ENCODE assay signal across 8 cellular contexts in the genomic region with DNA sequence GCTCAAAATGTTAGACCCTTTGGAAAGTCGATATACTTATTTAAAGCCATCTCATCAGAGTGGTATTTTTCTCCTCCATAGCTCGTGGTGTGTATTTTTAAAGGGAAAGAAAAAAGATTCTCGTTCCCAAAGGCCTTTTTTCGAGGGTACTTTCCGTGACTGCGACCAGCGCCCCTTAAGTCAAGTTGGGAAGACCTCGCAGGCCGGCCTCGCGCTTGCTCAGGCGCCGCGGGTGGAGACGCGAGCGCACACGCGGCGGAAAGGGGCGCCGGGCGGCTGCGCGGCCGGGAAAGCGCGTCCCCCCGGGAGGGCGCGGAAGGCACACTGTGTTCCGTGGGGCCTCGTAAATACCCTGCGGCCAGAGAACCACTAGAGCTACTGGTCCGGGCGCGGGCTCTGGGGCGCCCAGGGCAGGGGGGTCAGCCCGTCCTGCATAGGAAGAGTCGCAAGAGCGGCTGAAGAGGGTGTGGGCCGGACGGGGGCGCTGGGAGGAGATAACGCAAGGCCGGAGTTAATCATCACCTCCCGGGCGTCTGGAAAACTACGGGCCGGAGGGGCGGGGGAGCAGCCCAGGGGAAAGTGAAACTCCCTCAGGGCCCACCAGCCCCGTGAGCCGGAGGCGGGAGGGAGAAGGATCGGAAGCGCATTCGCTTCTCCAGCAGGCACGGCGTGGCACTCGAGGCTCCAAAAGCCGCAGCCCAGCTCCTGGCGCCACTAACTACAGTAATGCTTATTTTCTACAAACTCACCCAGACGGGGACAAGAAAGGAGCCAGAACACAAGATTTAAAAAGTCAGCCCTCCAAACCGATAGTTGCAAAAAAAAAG. TPM values are rescaled to one million over a fixed set of nuclear protein-coding genes. Genes with fewer than 3 reads are reported as not detected.
DNase-seq lines count a peak whose midpoint lies in the region; ATAC-seq lines count a peak whose summit lies in the region.

No MANE protein-coding gene starts in this region.

- peaks cover 32% of the 10 kb centered on the region for H3K4me1 ChIP-seq in Karpas-422 (ENCODE audit: low read length)
- H3K4me1 ChIP-seq in neuronal stem cell (ENCODE audit: control insufficient read depth in 2 of 2, insufficient read depth in 1 of 2, low read depth in 1 of 2, low read length in 2 of 2), result peaks cover 0 to 3% of the 10 kb centered on the region in 2 donors

- H2BK15ac ChIP-seq in neuronal stem cell (ENCODE audit: low read length), result peak overlapping the region; percentile 58

- no peaks in the 10 kb centered on the region for H4K20me1 ChIP-seq in Karpas-422 (ENCODE audit: insufficient read depth, low read depth, low read length)

- H3K27ac ChIP-seq in Karpas-422 (ENCODE audit: low read length), result peak overlapping the region; percentile 58; the same call in 1 of the 2 replicates
- H3K27ac ChIP-seq in neuronal stem cell (replicated peaks; ENCODE audit: low read length), result peak overlapping the region; percentile 96

- H3K4ac ChIP-seq in neuronal stem cell (ENCODE audit: low read length), result peak overlapping the region; percentile 66

- H3K14ac ChIP-seq in neuronal stem cell (ENCODE audit: low read length), result peak overlapping the region; percentile 94

- whole genome bisulfite sequencing in neuronal stem cell (ENCODE audit: extremely low coverage in 2 of 2, insufficient read length in 2 of 2, insufficient replicate concordance in 1 of 2), 2 donors, result no CpG with 5 or more reads among the region's 64 CpGs

- no peaks in the 10 kb centered on the region for H3K9me2 ChIP-seq in Karpas-422 (replicated peaks; ENCODE audit: insufficient read depth, low read length)

- peak; percentile 45 for ATAC-seq in GM21737 (IDR thresholded peaks at IDR 0.05; ENCODE audit: unreplicated experiment)

- no peaks in the 10 kb centered on the region for H3K79me1 ChIP-seq in neuronal stem cell (ENCODE audit: low read depth, low read length)

- H3K27me3 ChIP-seq in Karpas-422 (ENCODE audit: low read length), result no peaks in the 10 kb centered on the region
- H3K27me3 ChIP-seq in neuronal stem cell (ENCODE audit: control insufficient read depth in 3 of 3, insufficient read depth in 3 of 3, low read depth in 1 of 3, low read length in 3 of 3), result no peaks in the 10 kb centered on the region

- H3K9me3 ChIP-seq in Karpas-422 (ENCODE audit: low read length), result no peaks in the 10 kb centered on the region
- no peaks in the 10 kb centered on the region for H3K9me3 ChIP-seq in neuronal stem cell (replicated peaks in 1 of 2; ENCODE audit: control insufficient read depth in 2 of 2, insufficient read depth in 1 of 2, low read depth in 1 of 2, low read length in 2 of 2)

- peak overlapping the region; percentile 88 for H3K4me2 ChIP-seq in Karpas-422 (ENCODE audit: low read depth, low read length, poor library complexity, severe bottlenecking)
- peak overlapping the region; percentile 66 for H3K4me2 ChIP-seq in neuronal stem cell (ENCODE audit: insufficient read depth, low read length, poor library complexity, severe bottlenecking)

- peaks cover 27% of the 10 kb centered on the region for H3K79me2 ChIP-seq in Karpas-422 (ENCODE audit: low read length)

- peak overlapping the region; percentile 10 for H2BK12ac ChIP-seq in neuronal stem cell (ENCODE audit: low read length)

- H3K23ac ChIP-seq in neuronal stem cell (ENCODE audit: low read depth, low read length, poor library complexity), result no peak overlapping the region

- H2AFZ ChIP-seq in Karpas-422 (ENCODE audit: low read length), result peak overlapping the region; percentile 89
- peak overlapping the region; percentile 96 for H2AFZ ChIP-seq in neuronal stem cell (ENCODE audit: low read length)

- peak overlapping the region; percentile 92 for H2BK5ac ChIP-seq in neuronal stem cell (ENCODE audit: low read length)

- H3K9ac ChIP-seq in Karpas-422 (ENCODE audit: low read length) (peak overlapping the region; percentile 76), neuronal stem cell (ENCODE audit: low read depth, low read length, poor library complexity) (peak overlapping the region; percentile 93)

- peak overlapping the region; percentile 83 for H3K4me3 ChIP-seq in Karpas-422 (ENCODE audit: low read length)
- H3K4me3 ChIP-seq in neuronal stem cell (ENCODE audit: low read length in 2 of 2), result peak overlapping the region; percentile 82 to 95

- no peak overlapping the region for H4K91ac ChIP-seq in neuronal stem cell (ENCODE audit: low read depth, low read length, poor library complexity)

- peak overlapping the region; percentile 92 for H4K8ac ChIP-seq in neuronal stem cell (ENCODE audit: low read depth, low read length)

- DNase-seq in Daoy (ENCODE audit: low read depth), result peak; percentile 91
- peak; percentile 82 for DNase-seq in Karpas-422
- DNase-seq in SHP77 treated with DMSO at 0.1 percent for 48 hours (lab: John Stamatoyannopoulos, UW), result peak; percentile 67
- peak; percentile 54 for DNase-seq in activated gamma-delta T cell treated with Interleukin-2 at 50 U/mL for 16 hours
- peak; percentile 79 for DNase-seq in foreskin melanocyte
- peak; percentile 84 for DNase-seq in neuronal stem cell (ENCODE audit: low spot score)
- DNase-seq in stromal cell of bone marrow (ENCODE audit: low read depth), result peak; percentile 77

- H3K18ac ChIP-seq in neuronal stem cell (ENCODE audit: low read length), result peak overlapping the region; percentile 99

- H2BK120ac ChIP-seq in neuronal stem cell (ENCODE audit: low read depth, low read length), result no peak overlapping the region

- no peak overlapping the region for H2AK5ac ChIP-seq in neuronal stem cell (ENCODE audit: low read depth, low read length)

- peaks cover 6% of the 10 kb centered on the region; the same call in 1 of the 2 replicates for H3K36me3 ChIP-seq in Karpas-422 (ENCODE audit: insufficient read depth, low read length)
- peaks cover 0 to 21% of the 10 kb centered on the region in 2 donors for H3K36me3 ChIP-seq in neuronal stem cell (replicated peaks in 1 of 2; ENCODE audit: control insufficient read depth in 2 of 2, insufficient read depth in 2 of 2, low read length in 2 of 2)

RNA-seq across cellular contexts. Expression of a gene that starts 1.2 kb away (rescaled TPM):
- total RNA-seq in Daoy (2014; rRNA removed; shearing (Covaris generic)), result 10.0 and 10.5 TPM in 2 replicates
- total RNA-seq in Karpas-422 (2014; rRNA removed; shearing (Covaris generic); ENCODE audit: low replicate concordance), result 4.5 and 6.0 TPM in 2 replicates
- 27.9 TPM for polyA plus RNA-seq in neuronal stem cell (2013, experiment 1 of 2)
- 28.6 TPM for polyA plus RNA-seq in neuronal stem cell (2013, experiment 2 of 2)

RNA-seq across cellular contexts. Expression of a gene that starts 41.0 kb away (rescaled TPM):
- total RNA-seq in Daoy (2014; rRNA removed; shearing (Covaris generic)), result 8.7 and 11.3 TPM in 2 replicates
- 66.1 and 84.0 TPM in 2 replicates for total RNA-seq in Karpas-422 (2014; rRNA removed; shearing (Covaris generic); ENCODE audit: low replicate concordance)
- 11.2 TPM for polyA plus RNA-seq in neuronal stem cell (2013, experiment 1 of 2)
- polyA plus RNA-seq in neuronal stem cell (2013, experiment 2 of 2), result 10.3 TPM

Comparison
In these comparisons a context has a peak if more than half of its experiments do, and no peak if none do; other contexts are left out.
1. Peak in every context shown above with its lines: DNase-seq, ATAC-seq, H3K4me3 ChIP-seq and H3K27ac ChIP-seq.